8 cellular contexts compared by ENCODE assay signal in the genomic region with DNA sequence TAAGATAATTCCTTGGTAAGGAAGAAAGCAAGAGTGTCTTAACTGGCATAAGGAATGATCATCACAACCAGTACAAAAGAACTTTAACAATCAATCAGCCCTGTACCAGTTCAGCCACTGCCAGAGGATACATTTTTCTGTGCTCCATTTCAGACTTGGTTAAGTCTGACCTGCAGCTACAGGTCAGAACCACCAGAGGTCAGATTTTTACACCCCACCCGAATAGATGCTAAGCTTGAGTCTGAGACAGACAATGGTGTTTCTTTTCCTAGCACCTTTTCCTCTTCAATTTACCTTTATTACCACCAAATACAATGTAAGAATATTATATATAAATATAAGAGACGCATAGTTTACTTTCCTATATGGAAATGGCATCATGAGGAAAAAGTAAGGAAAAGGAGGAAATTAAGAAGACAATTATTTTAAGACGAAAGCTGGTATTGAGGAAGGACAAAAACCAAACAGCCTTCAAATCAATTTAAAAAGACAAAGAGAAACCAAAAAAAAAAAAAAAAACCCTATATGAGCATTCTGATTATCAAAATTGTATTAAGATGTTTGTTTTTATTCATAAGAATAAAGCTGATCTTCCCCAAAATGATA.
DNase-seq lines count a peak whose midpoint lies in the region; ATAC-seq, FAIRE-seq and TF ChIP-seq lines count a peak whose summit lies in the region.

No MANE protein-coding gene starts in this region.

- H3K36me3 ChIP-seq in K562 (ENCODE audit: control insufficient read depth, insufficient read depth, low read length) (no peaks in the 10 kb centered on the region), tibial nerve (no peaks in the 10 kb centered on the region)

- H3K27ac ChIP-seq in K562 (ENCODE audit: extremely low read depth, low read depth, low read length) (no peak overlapping the region), tibial nerve (no peak overlapping the region)

- peak; percentile 48 to 54 for TF ChIP-seq RAD21 in K562 (CRISPR knock-in tag; conservative IDR thresholded peaks at IDR 0.05 in 1 of 2, IDR thresholded peaks at IDR 0.05 in 1 of 2)

- ATAC-seq in GM18511 (IDR thresholded peaks at IDR 0.05; ENCODE audit: unreplicated experiment) (peak; percentile 90), HG02763 (IDR thresholded peaks at IDR 0.05; ENCODE audit: unreplicated experiment) (peak; percentile 88), K562 (peak; percentile 88)

- TF ChIP-seq EP300 in K562 (IDR thresholded peaks at IDR 0.05; ENCODE audit: low read length), result no peak
- TF ChIP-seq EP300 in tibial nerve (IDR thresholded peaks at IDR 0.05), result no peak

- H3K79me2 ChIP-seq in K562 (ENCODE audit: control insufficient read depth, insufficient read depth, low read length), result no peaks in the 10 kb centered on the region

- peak; percentile 88 for FAIRE-seq in K562 (lab: Jason Lieb, UNC)

- H3K9ac ChIP-seq in K562 (ENCODE audit: insufficient read depth in 1 of 2, low read depth in 2 of 2, low read length in 2 of 2), result no peak overlapping the region

- peaks cover 0 to 4% of the 10 kb centered on the region in 2 experiments; a peak in 1 of 5 replicates for H3K4me1 ChIP-seq in K562 (replicated peaks in 1 of 2; ENCODE audit: control insufficient read depth in 2 of 2, insufficient read depth in 2 of 2, low read length in 2 of 2)
- H3K4me1 ChIP-seq in tibial nerve, result peaks cover 0 to 11% (median 0%) of the 10 kb centered on the region in 4 donors

- TF ChIP-seq CTCF in K562 (IDR thresholded peaks at IDR 0.05 in 2 of 3, conservative IDR thresholded peaks at IDR 0.05 in 1 of 3; ENCODE audit: insufficient read depth in 2 of 3, low read depth in 1 of 3, low read length in 3 of 3), result peak; percentile 64 to 68 (median 64)
- TF ChIP-seq CTCF in tibial nerve (IDR thresholded peaks at IDR 0.05), result peak; percentile 53 to 66 (median 61)

- H3K9me3 ChIP-seq in K562 (replicated peaks; ENCODE audit: control insufficient read depth, insufficient read depth, low read depth, low read length), result no peaks in the 10 kb centered on the region
- no peaks in the 10 kb centered on the region for H3K9me3 ChIP-seq in tibial nerve

- no peak overlapping the region for H2AFZ ChIP-seq in K562 (ENCODE audit: low read depth, low read length)

- 2% methylated on average over 3 of the region's 3 CpGs for WGBS in K562 (ENCODE audit: insufficient coverage, low coverage, missing lambda C conversion rate)
- WGBS in tibial nerve, 2 donors, result 50 to 52% methylated on average over 3 of the region's 3 CpGs

- H4K20me1 ChIP-seq in K562 (replicated peaks; ENCODE audit: control insufficient read depth, insufficient read depth, low read length), result no peaks in the 10 kb centered on the region

- intact Hi-C loops in K562 (cut with micrococcal nuclease), result loop anchor here (1.0 to 5.0 kb wide), 2 partner anchors 429 to 706 kb away; no protein-coding TSS in a partner anchor

- in situ Hi-C loops in K562 (cut with MboI), result loop anchor here (10.0 kb wide), 1 partner anchor 434 kb away; no protein-coding TSS in a partner anchor

- POLR2A ChIA-PET in K562 (lab: Yijun Ruan, JAX), result no interaction called here

- H3K9me1 ChIP-seq in K562 (ENCODE audit: control insufficient read depth, insufficient read depth, low read length), result no peaks in the 10 kb centered on the region

- DNase-seq in CMK (ENCODE audit: low read depth) (peak; percentile 24), NAMALWA (ENCODE audit: low spot score) (peak; percentile 58), K562 (ENCODE audit: extremely low read depth in 1 of 4, low spot score in 3 of 4) (peak; percentile 43 to 53 (median 52)), iris pigment epithelial cell (ENCODE audit: low read depth) (peak; percentile 74), tibial nerve (ENCODE audit: low spot score in 2 of 2) (peak in 1 of 2 donors; percentile 23), DMS79 treated with DMSO at 0.1 percent for 48 hours (lab: John Stamatoyannopoulos, UW) (no peak)

- BruUV-seq in K562 (replicated peaks; lab: Mats Ljungman, UMichigan), result no TSS peak

- CTCF ChIA-PET in K562 (lab: Yijun Ruan, JAX; ENCODE audit: low intra/inter-chr PET ratio), result interaction anchor here (0.6 to 2.2 kb wide), 3 partner anchors 425 to 706 kb away, joined by 3 to 7 read pairs (median 3); no protein-coding TSS in a partner anchor

- no peak overlapping the region for H3K4me2 ChIP-seq in K562 (ENCODE audit: insufficient read depth, low read length)

- H3K27me3 ChIP-seq in K562 (ENCODE audit: control insufficient read depth in 2 of 2, insufficient read depth in 2 of 2, low read length in 2 of 2) (peaks cover 0 to 6% of the 10 kb centered on the region in 2 experiments; a peak in 1 of 5 replicates), tibial nerve (no peaks in the 10 kb centered on the region)

- no peak for TF ChIP-seq POLR2A in K562 (conservative IDR thresholded peaks at IDR 0.05)
- no peak for TF ChIP-seq POLR2A in tibial nerve (IDR thresholded peaks at IDR 0.05)

- no peak overlapping the region for H3K4me3 ChIP-seq in K562
- H3K4me3 ChIP-seq in tibial nerve, result no peak overlapping the region

TF ChIP-seq in K562, 482 proteins besides CTCF, POLR2A, EP300 and RAD21:
- TF ChIP-seq MLLT1 (IDR thresholded peaks at IDR 0.05), result no peak
- 0 out of 2 replicates have a peak, but pooled peaks have one; percentile 24 for TF ChIP-seq VEZF1 (CRISPR knock-in tag; IDR thresholded peaks at IDR 0.05)
- TF ChIP-seq MCM5 (IDR thresholded peaks at IDR 0.05; ENCODE audit: low read depth), result no peak
- TF ChIP-seq TFAM (CRISPR knock-in tag; conservative IDR thresholded peaks at IDR 0.05), result no peak
- no peak for TF ChIP-seq ZNF75A (CRISPR knock-in tag; IDR thresholded peaks at IDR 0.05)
- TF ChIP-seq SMC3 (conservative IDR thresholded peaks at IDR 0.05; ENCODE audit: insufficient read depth, low read depth, low read length), result peak; percentile 59
- TF ChIP-seq CTCFL (IDR thresholded peaks at IDR 0.05; ENCODE audit: borderline replicate concordance, insufficient read depth, low read depth, low read length, poor library complexity, severe bottlenecking), result peak; percentile 32
